Comparison of ENCODE assay signal across 13 cellular contexts in genomic region chr1:109299087-109299983, GRCh38. TPM values are rescaled to one million over a fixed set of nuclear protein-coding genes. Genes with fewer than 3 reads are reported as not detected.
DNase-seq lines count a peak whose midpoint lies in the region; ATAC-seq and TF ChIP-seq lines count a peak whose summit lies in the region.
"Had no signal": no experiment of that assay in that cellular context is flagged by ENCODE, and none has a peak within 500 bp of the region (broad histone marks: within the 10 kb centered on the region; RNA-seq: fewer than 3 reads in every experiment).

No MANE protein-coding gene starts in this region.

- no peaks in the 10 kb centered on the region for H3K36me3 ChIP-seq in BE2C
- H3K36me3 ChIP-seq: thoracic aorta had no signal

- no peaks in the 10 kb centered on the region for H3K27me3 ChIP-seq in BE2C

- peaks cover 2% of the 10 kb centered on the region for H3K27me3 Mint-ChIP-seq in osteocyte (ENCODE audit: unreplicated experiment)

- H3K9me3 ChIP-seq in BE2C: no peaks in the 10 kb centered on the region
- H3K9me3 ChIP-seq: thoracic aorta had no signal

- peak; percentile 36 for DNase-seq in BE2C
- peak; percentile 44 for DNase-seq in SW480 (ENCODE audit: low spot score)
- peak; percentile 94 for DNase-seq in fibroblast of villous mesenchyme (ENCODE audit: low read depth)
- no peak for DNase-seq in osteocyte (ENCODE audit: extremely low spot score, unreplicated experiment)
- DNase-seq in stimulated activated CD4-positive, alpha-beta T cell treated with anti-CD3 and anti-CD28 coated beads, Interleukin-4, amount 100 ng/mL, for 4 hours: no peak
- no peak for DNase-seq in NAMALWA (ENCODE audit: low spot score)
- DNase-seq: DND-41, GOT3 had no signal

- no peaks in the 10 kb centered on the region for H3K36me3 Mint-ChIP-seq in osteocyte (ENCODE audit: unreplicated experiment)

- no peaks in the 10 kb centered on the region for H3K9me3 Mint-ChIP-seq in osteocyte (ENCODE audit: unreplicated experiment)

- no peak for TF ChIP-seq CTCF in BE2C (IDR thresholded peaks at IDR 0.05; ENCODE audit: low read depth, low read length)
- TF ChIP-seq CTCF in fibroblast of villous mesenchyme (IDR thresholded peaks at IDR 0.05; ENCODE audit: insufficient read depth, low read depth, low read length): no peak
- TF ChIP-seq CTCF in osteocyte (IDR thresholded peaks at IDR 0.05): no peak

- ATAC-seq in HG03432 (IDR thresholded peaks at IDR 0.05; ENCODE audit: unreplicated experiment): no peak
- ATAC-seq in GM18498 (IDR thresholded peaks at IDR 0.05; ENCODE audit: unreplicated experiment): no peak

- H3K4me1 ChIP-seq in BE2C: peaks cover 16% of the 10 kb centered on the region

- H3K27ac Mint-ChIP-seq in osteocyte (ENCODE audit: unreplicated experiment): peak overlapping the region; percentile 81

- H3K4me1 Mint-ChIP-seq in osteocyte (ENCODE audit: unreplicated experiment): peaks cover 23% of the 10 kb centered on the region

- H3K4me3 Mint-ChIP-seq in osteocyte (ENCODE audit: unreplicated experiment): no peak overlapping the region

- H3K4me3 ChIP-seq in BE2C (ENCODE audit: low read depth, low read length): no peak overlapping the region
- H3K4me3 ChIP-seq in fibroblast of villous mesenchyme (ENCODE audit: low read depth, low read length): no peak overlapping the region
- H3K4me3 ChIP-seq: thoracic aorta had no signal

RNA-seq across cellular contexts. Expression of gene MYBPHL, which starts 7.5 kb away (rescaled TPM):
- 0.66 TPM for polyA plus RNA-seq in BE2C (2012; ENCODE audit: insufficient read depth, insufficient read length, low read depth)
- not detected in 2 replicates for total RNA-seq in fibroblast of villous mesenchyme
- not detected in 2 replicates for total RNA-seq in osteocyte
- total RNA-seq: mononuclear cell, NCI-H460 had no signal

RNA-seq across cellular contexts. Expression of gene PSRC1, which starts 16.4 kb away (rescaled TPM):
- polyA plus RNA-seq in BE2C (2012; ENCODE audit: insufficient read depth, insufficient read length, low read depth): 6.6 TPM
- total RNA-seq in fibroblast of villous mesenchyme (14.2 and 23.3 TPM in 2 replicates), osteocyte (7.7 and 9.3 TPM in 2 replicates)

RNA-seq across cellular contexts. Expression of gene CELSR2, which starts 50.0 kb away (rescaled TPM):
- 39.5 TPM for polyA plus RNA-seq in BE2C (2012; ENCODE audit: insufficient read depth, insufficient read length, low read depth)
- total RNA-seq in fibroblast of villous mesenchyme: 1.3 TPM in 2 replicates
- 10.3 and 10.5 TPM in 2 replicates for total RNA-seq in osteocyte

Comparison
In these comparisons a context has a peak if more than half of its experiments do, and no peak if none do; other contexts are left out.
1. DNase-seq: peak in BE2C (single experiment), SW480 (single experiment) and fibroblast of villous mesenchyme (single experiment); none in osteocyte (single experiment), stimulated activated CD4-positive, alpha-beta T cell treated with anti-CD3 and anti-CD28 coated beads, Interleukin-4, amount 100 ng/mL, for 4 hours (0 of 2) and NAMALWA (single experiment).